ENCODE assay signal across 8 cellular contexts in the genomic region with DNA sequence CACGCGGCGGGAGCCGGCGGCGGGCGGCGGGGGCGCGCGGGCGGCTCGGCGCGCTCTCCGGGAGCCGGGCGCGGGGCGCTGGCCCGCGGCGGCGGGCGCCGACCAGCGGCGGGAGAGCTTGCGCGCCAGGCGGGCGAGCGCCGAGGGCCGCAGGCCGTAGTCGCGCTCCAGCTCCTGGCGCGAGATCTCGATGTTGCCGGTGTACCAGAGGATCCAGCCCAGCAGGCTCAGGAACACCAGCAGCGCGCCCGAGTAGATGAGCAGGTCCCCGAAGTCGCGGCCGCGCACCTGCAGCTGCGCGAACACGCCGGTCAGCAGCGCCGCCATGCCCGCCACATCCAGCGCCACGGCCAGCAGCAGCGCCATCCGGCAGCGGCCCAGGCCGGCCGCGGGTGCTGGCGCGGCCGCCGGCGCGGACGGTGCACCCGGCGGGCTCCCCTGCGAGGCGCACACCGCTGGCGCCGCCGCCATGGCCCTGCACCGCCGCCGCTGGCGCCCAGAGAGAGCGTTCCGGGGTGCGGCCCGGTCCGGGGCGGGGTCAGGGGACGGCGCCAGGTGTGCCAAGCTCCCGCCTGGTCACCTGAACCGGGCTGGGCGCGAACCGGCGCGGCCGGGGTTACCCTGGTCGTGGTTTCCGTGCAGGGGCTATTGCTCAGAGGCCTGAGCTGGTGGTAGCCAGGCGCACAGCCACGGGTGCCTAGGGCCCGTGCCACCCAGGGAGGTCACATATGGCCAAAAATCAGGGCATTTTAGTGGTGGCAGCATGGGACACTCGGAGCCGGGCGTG. TPM values are rescaled to one million over a fixed set of nuclear protein-coding genes. Genes with fewer than 3 reads are reported as not detected.
DNase-seq lines count a peak whose midpoint lies in the region; ATAC-seq, FAIRE-seq and TF ChIP-seq lines count a peak whose summit lies in the region.

A gene with protein sequence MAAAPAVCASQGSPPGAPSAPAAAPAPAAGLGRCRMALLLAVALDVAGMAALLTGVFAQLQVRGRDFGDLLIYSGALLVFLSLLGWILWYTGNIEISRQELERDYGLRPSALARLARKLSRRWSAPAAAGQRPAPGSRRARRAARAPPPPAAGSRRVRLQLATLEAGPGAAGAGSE (minus strand): TSS at position 504 of the 787 bp plus-strand sequence. CDS start 33 bp downstream, at position 471.

- peak within 1 kb of the TSS; percentile 97 to 98 for H3K27ac ChIP-seq in esophagus (ENCODE audit: low read depth in 2 of 2, low read length in 1 of 2)
- H3K27ac ChIP-seq in temporal lobe (ENCODE audit: low read depth, low read length): peak within 1 kb of the TSS; percentile 96

- no peaks in the 10 kb centered on the region for H3K9me3 ChIP-seq in esophagus (ENCODE audit: control insufficient read depth in 2 of 2, insufficient read depth in 1 of 2, low read depth in 1 of 2, low read length in 1 of 2)
- H3K9me3 ChIP-seq in mucosa of descending colon: no peaks in the 10 kb centered on the region

- H3K36me3 ChIP-seq in esophagus (ENCODE audit: control insufficient read depth in 2 of 2, insufficient read depth in 2 of 2, low read length in 1 of 2) (peaks cover 11 to 21% of the 10 kb centered on the region in 2 donors), mucosa of descending colon (ENCODE audit: low read depth) (no peaks in the 10 kb centered on the region)

- H3K4me3 ChIP-seq in esophagus (ENCODE audit: low read depth in 1 of 2, low read length in 2 of 2) (peak within 1 kb of the TSS; percentile 63 to 68), mucosa of descending colon (peak within 1 kb of the TSS; percentile 62)

- DNase-seq in AG08395 (ENCODE audit: low spot score) (peak; percentile 74), GM18507 (ENCODE audit: extremely low spot score, insufficient read length, low read depth) (peak; percentile 60), NCI-H510A treated with DMSO at 0.1 percent for 48 hours (lab: John Stamatoyannopoulos, UW) (peak; percentile 54), activated T-cell treated with anti-CD3 and anti-CD28 coated beads for 48 hours (ENCODE audit: low read depth) (peak; percentile 63), mucosa of descending colon (peak; percentile 78 to 90 (median 88)), NCI-H128 (lab: John Stamatoyannopoulos, UW; ENCODE audit: unreplicated experiment) (no peak)

- ATAC-seq in mucosa of descending colon: peak; percentile 66

- peaks cover 11 to 34% of the 10 kb centered on the region in 2 donors for H3K4me1 ChIP-seq in esophagus (ENCODE audit: control insufficient read depth in 2 of 2, insufficient read depth in 2 of 2, low read length in 1 of 2)
- peaks cover 42% of the 10 kb centered on the region for H3K4me1 ChIP-seq in mucosa of descending colon (ENCODE audit: low read depth)

- intact Hi-C loops in mucosa of descending colon (cut with DNase I, micrococcal nuclease): loop anchor here (10.0 kb wide), 2 partner anchors 79 to 89 kb away; no protein-coding TSS in a partner anchor

- no peak for FAIRE-seq in GM18507 (lab: Jason Lieb, UNC)

- WGBS in esophagus, 2 donors: 2 to 3% methylated on average over 54 to 108 of the region's 108 CpGs

- no peaks in the 10 kb centered on the region for H3K27me3 ChIP-seq in esophagus (ENCODE audit: control insufficient read depth in 1 of 2, insufficient read depth in 2 of 2, low read length in 2 of 2)

- no peak for TF ChIP-seq CTCF in mucosa of descending colon (IDR thresholded peaks at IDR 0.05)

RNA-seq across cellular contexts. Expression of the gene that starts here (rescaled TPM):
- under 1 TPM; 0.49 to 0.98 TPM for polyA plus RNA-seq in esophagus
- total RNA-seq in mucosa of descending colon: 10 to 100 TPM; 31.4 to 84.2 (median 68.0) TPM
- total RNA-seq in temporal lobe: not detected

Comparison
In these comparisons a context has a peak if more than half of its experiments do, and no peak if none do; other contexts are left out.
1. RNA of the gene that starts here (total RNA-seq): 31.4 to 84.2 TPM in mucosa of descending colon; not detected in temporal lobe (single experiment); every median in the first group is over 10 times any median in the second.